20 cellular contexts compared by ENCODE assay signal in the genomic region with DNA sequence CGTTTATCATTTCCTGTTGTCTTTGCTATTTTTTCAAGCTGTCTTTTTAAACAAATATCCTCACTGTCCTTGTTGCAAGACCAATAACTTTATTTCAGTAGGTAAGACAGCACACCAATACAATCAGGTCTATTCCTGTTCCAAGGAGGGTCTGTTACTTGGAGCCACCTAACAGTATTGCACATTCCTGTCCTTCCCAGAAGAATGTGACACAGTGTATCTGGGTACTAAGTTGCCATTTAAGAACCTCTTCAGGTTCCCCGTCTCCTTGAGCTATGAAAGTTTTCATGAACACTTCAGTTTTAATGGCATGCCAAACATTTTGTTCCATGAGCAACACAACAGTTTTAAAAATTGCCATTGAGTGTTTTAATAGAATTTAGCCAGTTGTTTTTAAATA.
DNase-seq lines count a peak whose midpoint lies in the region; ATAC-seq, FAIRE-seq and TF ChIP-seq lines count a peak whose summit lies in the region.
"Had no signal": no experiment of that assay in that cellular context is flagged by ENCODE, and none has a peak within 500 bp of the region (broad histone marks: within the 10 kb centered on the region; RNA-seq: fewer than 3 reads in every experiment).

No MANE protein-coding gene starts in this region.

- 46 to 52% methylated on average over 2 of the region's 2 CpGs for WGBS in lung, 2 donors
- 40 to 50% methylated on average over 2 of the region's 2 CpGs for WGBS in upper lobe of left lung, 2 donors

- H3K4me1 ChIP-seq in lung (ENCODE audit: control insufficient read depth in 2 of 2, insufficient read depth in 2 of 2, low read length in 2 of 2): no peaks in the 10 kb centered on the region
- H3K4me1 ChIP-seq in upper lobe of left lung: peaks cover 0 to 3% (median 0%) of the 10 kb centered on the region in 4 donors
- H3K4me1 ChIP-seq: A549, Caco-2, HAP-1 had no signal

- peak; percentile 41 for FAIRE-seq in D721Med (lab: Jason Lieb, UNC)
- FAIRE-seq: A549, GM12892, GM18507, H1 had no signal

- H3K36me3 ChIP-seq in SK-N-MC (ENCODE audit: insufficient read depth, low read length): no peaks in the 10 kb centered on the region
- no peaks in the 10 kb centered on the region for H3K36me3 ChIP-seq in lung (ENCODE audit: control insufficient read depth in 2 of 2, insufficient read depth in 2 of 2, low read length in 2 of 2)
- no peaks in the 10 kb centered on the region for H3K36me3 ChIP-seq in upper lobe of left lung
- H3K36me3 ChIP-seq: HAP-1 had no signal

- ATAC-seq in lung (ENCODE audit: insufficient read depth, low FRiP score) (peak; percentile 78), upper lobe of left lung (ENCODE audit: low FRiP score in 2 of 2) (peak; percentile 43 to 84), GM18873 (IDR thresholded peaks at IDR 0.05; ENCODE audit: low FRiP score, unreplicated experiment) (no peak)
- ATAC-seq: A549 had no signal

- H3K9ac ChIP-seq in SK-N-MC (ENCODE audit: insufficient read length): no peak overlapping the region

- H3K27me3 ChIP-seq in lung (ENCODE audit: control insufficient read depth, insufficient read depth) (no peaks in the 10 kb centered on the region), upper lobe of left lung (no peaks in the 10 kb centered on the region)

- no peak for TF ChIP-seq POLR2A in upper lobe of left lung (IDR thresholded peaks at IDR 0.05)

- H3K27ac ChIP-seq in SK-N-MC (peak overlapping the region; percentile 66), lung (ENCODE audit: low read depth in 1 of 2, low read length in 1 of 2) (no peak overlapping the region), upper lobe of left lung (no peak overlapping the region)
- H3K27ac ChIP-seq: 22Rv1, A549, C4-2B had no signal

- H3K4me3 ChIP-seq in SK-N-MC: no peak overlapping the region
- no peak overlapping the region for H3K4me3 ChIP-seq in lung
- H3K4me3 ChIP-seq in upper lobe of left lung: no peak overlapping the region
- H3K4me3 ChIP-seq: A549, HAP-1 had no signal

- no peak for TF ChIP-seq EP300 in upper lobe of left lung (IDR thresholded peaks at IDR 0.05)

- H3K9me3 ChIP-seq in SK-N-MC (ENCODE audit: low read depth, low read length) (no peaks in the 10 kb centered on the region), lung (ENCODE audit: control insufficient read depth in 2 of 2, insufficient read depth in 1 of 2, low read length in 1 of 2) (no peaks in the 10 kb centered on the region), upper lobe of left lung (no peaks in the 10 kb centered on the region)
- H3K9me3 ChIP-seq: A549, Caco-2, HAP-1 had no signal

- no peak for DNase-seq in D721Med (ENCODE audit: insufficient read length, low spot score)
- DNase-seq in SK-N-MC (ENCODE audit: low read depth, low spot score): no peak
- DNase-seq in lung (ENCODE audit: low spot score): no peak
- no peak for DNase-seq in upper lobe of left lung
- DNase-seq in midbrain (lab: John Stamatoyannopoulos, UW): no peak
- no peak for DNase-seq in activated CD4-positive, alpha-beta T cell treated with anti-CD3 and anti-CD28 coated beads for 48 hours
- DNase-seq: AML-193; Caco-2; CD4-positive, alpha-beta T cell; DMS153; DMS79; GDM1 had no signal

- TF ChIP-seq CTCF in D721Med (IDR thresholded peaks at IDR 0.05; ENCODE audit: insufficient read depth, missing control alignments) (no peak), lung (IDR thresholded peaks at IDR 0.05; ENCODE audit: control extremely low read depth, extremely low read depth) (no peak), upper lobe of left lung (IDR thresholded peaks at IDR 0.05) (no peak)
